Comparison of ENCODE assay signal across 18 cellular contexts in the genomic region with DNA sequence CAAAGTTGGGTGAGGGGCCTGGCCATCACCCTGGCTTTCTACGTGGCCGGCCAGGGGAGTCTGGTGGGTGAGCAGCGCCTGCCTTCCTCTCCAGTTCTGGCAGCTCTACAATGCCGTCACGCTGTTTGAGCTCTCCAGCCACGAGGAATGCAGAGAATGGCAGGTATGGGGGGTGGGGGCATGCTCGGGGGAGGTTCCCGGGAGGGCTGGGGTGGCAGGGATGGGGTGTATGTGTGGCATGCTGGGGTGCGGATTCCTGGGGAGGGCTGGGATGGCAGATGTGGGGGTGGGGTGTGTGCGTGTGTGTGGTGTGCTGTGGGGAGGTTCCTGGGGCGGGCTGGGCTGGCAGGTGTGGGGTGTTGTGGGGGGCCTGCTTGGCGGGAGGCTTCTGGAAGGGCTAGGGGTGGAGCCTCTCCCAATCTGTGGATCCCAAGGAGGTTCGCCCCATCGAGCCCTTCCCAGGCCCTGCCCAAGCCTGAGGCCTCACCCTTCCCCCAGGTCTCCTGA. TPM values are rescaled to one million over a fixed set of nuclear protein-coding genes. Genes with fewer than 3 reads are reported as not detected.
DNase-seq lines count a peak whose midpoint lies in the region; ATAC-seq, FAIRE-seq and TF ChIP-seq lines count a peak whose summit lies in the region.
"Had no signal": no experiment of that assay in that cellular context is flagged by ENCODE, and none has a peak within 500 bp of the region (broad histone marks: within the 10 kb centered on the region; RNA-seq: fewer than 3 reads in every experiment).

No MANE protein-coding gene starts in this region.

- DNase-seq in Right ventricle myocardium inferior (ENCODE audit: missing footprints) = peak; percentile 43
- no peak for DNase-seq in left cardiac atrium
- DNase-seq in GM12878 (ENCODE audit: low read depth, low spot score) = no peak
- DNase-seq in left lung = peak; percentile 59 to 76
- no peak for DNase-seq in urothelium cell line (ENCODE audit: low spot score)
- DNase-seq in H4 (ENCODE audit: low spot score) = no peak
- DNase-seq in mesenteric fat pad (ENCODE audit: low spot score) = no peak
- DNase-seq in GM13976 (ENCODE audit: low spot score) = no peak
- DNase-seq: effector CD4-positive, alpha-beta T cell; GDM1; MG63; NCI-H187; NCI-H526 treated with DMSO at 0.1 percent for 48 hours; Peyer's patch; psoas muscle; T-cell had no signal

- no peak for ATAC-seq in Right ventricle myocardium inferior
- no peak for ATAC-seq in left cardiac atrium
- ATAC-seq in GM12878 = no peak
- ATAC-seq in left lung = peak; percentile 52
- ATAC-seq: activated CD4-positive, CD25-positive, alpha-beta regulatory T cell treated with anti-CD3 and anti-CD28 coated beads, Interleukin-2, amount 50 U/mL, for 24 hours; psoas muscle had no signal

- BruUV-seq in GM12878 (replicated peaks; lab: Mats Ljungman, UMichigan) = no TSS peak

- TF ChIP-seq CTCF in GM12878 (IDR thresholded peaks at IDR 0.05 in 2 of 3, conservative IDR thresholded peaks at IDR 0.05 in 1 of 3; ENCODE audit: control insufficient read depth in 2 of 3, extremely low read depth in 1 of 3, insufficient read depth in 1 of 3, low read depth in 3 of 3, low read length in 3 of 3) = no peak
- no peak for TF ChIP-seq CTCF in left lung (IDR thresholded peaks at IDR 0.05)
- no peak for TF ChIP-seq CTCF in GM13976 (IDR thresholded peaks at IDR 0.05; ENCODE audit: borderline replicate concordance, control extremely low read depth, extremely low read depth, insufficient read depth, missing control alignments)

- H3K79me2 ChIP-seq in GM12878 (ENCODE audit: control insufficient read depth, insufficient read depth, low read length) = no peaks in the 10 kb centered on the region; the same call in 1 of the 2 replicates

- 75% methylated on average over 12 of the region's 14 CpGs for WGBS in GM12878 (ENCODE audit: insufficient coverage, insufficient replicate concordance, low lambda C conversion rate, missing lambda C conversion rate)

- H4K20me1 ChIP-seq in GM12878 (ENCODE audit: control insufficient read depth, insufficient read depth) = no peaks in the 10 kb centered on the region

- RAD21 ChIA-PET in GM12878 (lab: Charles Lee; ENCODE audit: unreplicated experiment) = interaction anchor here (0.6 to 11.5 kb wide), 3 partner anchors 17 to 238 kb away, joined by 3 to 230 read pairs (median 4); a partner anchor contains a TSS

- TF ChIP-seq POLR2A in GM12878 (IDR thresholded peaks at IDR 0.05; ENCODE audit: low read depth, low read length) = 0 out of 2 replicates have a peak, but pooled peaks have one; percentile 15

- H3K4me1 ChIP-seq in GM12878 (ENCODE audit: control insufficient read depth, insufficient read depth, low read length) (peaks cover 7% of the 10 kb centered on the region; the same call in 1 of the 2 replicates), left lung (peaks cover 2 to 16% of the 10 kb centered on the region in 2 donors)
- H3K4me1 ChIP-seq: breast epithelium had no signal

- no peak for TF ChIP-seq EP300 in GM12878 (IDR thresholded peaks at IDR 0.05; ENCODE audit: borderline replicate concordance in 1 of 2, control insufficient read depth in 1 of 2, low read depth in 2 of 2, low read length in 2 of 2)

- H3K4me3 ChIP-seq in GM12878 (no peak overlapping the region), left lung (no peak overlapping the region)
- H3K4me3 ChIP-seq: breast epithelium, MG63, Peyer's patch, psoas muscle had no signal

- no peaks in the 10 kb centered on the region for H3K27me3 ChIP-seq in GM12878 (replicated peaks in 1 of 2; ENCODE audit: control insufficient read depth in 2 of 2, insufficient read depth in 2 of 2, low read length in 1 of 2)
- H3K27me3 ChIP-seq in left lung = no peaks in the 10 kb centered on the region
- H3K27me3 ChIP-seq: breast epithelium, MG63, Peyer's patch had no signal

- peaks cover 13 to 18% of the 10 kb centered on the region in 2 experiments; a peak in 3 of 4 replicates for H3K36me3 ChIP-seq in GM12878 (ENCODE audit: control insufficient read depth in 2 of 2, insufficient read depth in 2 of 2, low read length in 1 of 2)
- peaks cover 0 to 26% of the 10 kb centered on the region in 2 donors for H3K36me3 ChIP-seq in left lung
- H3K36me3 ChIP-seq: breast epithelium, MG63 had no signal

- in situ Hi-C loops in GM12878 (cut with MboI) = no loop called here
- in situ Hi-C loops in GM13976 (cut with MboI; ENCODE audit: low sequenced_read_pairs, unreplicated experiment) = no loop called here

- no peak overlapping the region for H3K27ac ChIP-seq in GM12878 (ENCODE audit: control insufficient read depth, insufficient read depth)
- H3K27ac ChIP-seq in left lung = peak overlapping the region in 1 of 2 donors; percentile 48
- H3K27ac ChIP-seq: breast epithelium, Peyer's patch, psoas muscle had no signal

- no peaks in the 10 kb centered on the region for H3K9me3 ChIP-seq in GM12878 (replicated peaks; ENCODE audit: control insufficient read depth, insufficient read depth, low read length)
- no peaks in the 10 kb centered on the region for H3K9me3 ChIP-seq in left lung
- H3K9me3 ChIP-seq: breast epithelium, MG63, Peyer's patch, psoas muscle had no signal

- no peak overlapping the region for H3K9ac ChIP-seq in GM12878 (ENCODE audit: control insufficient read depth, insufficient read depth, low read length)

- CTCF ChIA-PET in GM12878 (lab: Yijun Ruan, JAX) = interaction anchor here (3.4 to 15.0 kb wide), 2 partner anchors 17 to 78 kb away, joined by 26 to 492 read pairs; a partner anchor contains a TSS

- no peak overlapping the region for H2AFZ ChIP-seq in GM12878 (ENCODE audit: control insufficient read depth, low read depth, low read length)

- no peak overlapping the region for H3K4me2 ChIP-seq in GM12878 (ENCODE audit: control insufficient read depth, insufficient read depth)

- TF ChIP-seq RAD21 in GM12878 (IDR thresholded peaks at IDR 0.05; ENCODE audit: insufficient read depth, low read depth, low read length) = no peak

- intact Hi-C loops in Right ventricle myocardium inferior (cut with DNase I) (loop anchor here (2.0 kb wide), 1 partner anchor 20 kb away; no protein-coding TSS in a partner anchor), left cardiac atrium (cut with DNase I) (loop anchor here (5.0 kb wide), 2 partner anchors 37 to 78 kb away; no protein-coding TSS in a partner anchor), GM12878 (cut with micrococcal nuclease; ENCODE audit: unreplicated experiment) (no loop called here), left lung (cut with DNase I) (loop anchor here in 1 of 2 donors (5.0 kb wide), 1 partner anchor 78 kb away; no protein-coding TSS in a partner anchor)

- POLR2A ChIA-PET in GM12878 (lab: Charles Lee) = no interaction called here

- SMC1A ChIA-PET in GM12878 (lab: Charles Lee; ENCODE audit: uncharacterized antibody, unreplicated experiment) = interaction anchor here (0.6 to 3.7 kb wide), 2 partner anchors 19 to 288 kb away, joined by 3 to 39 read pairs; a partner anchor contains a TSS

- FAIRE-seq in GM12878 (lab: Jason Lieb, UNC) (no peak), urothelium cell line (lab: Jason Lieb, UNC) (peak; percentile 9)

TF ChIP-seq in GM12878, 131 proteins besides CTCF, POLR2A, EP300 and RAD21:
- TF ChIP-seq RAD51 (IDR thresholded peaks at IDR 0.05) (no peak), KDM1A (IDR thresholded peaks at IDR 0.05; ENCODE audit: borderline replicate concordance) (no peak), EGR1 (IDR thresholded peaks at IDR 0.05; ENCODE audit: borderline replicate concordance in 1 of 2, low read depth in 2 of 2, low read length in 2 of 2) (no peak)

RNA-seq across cellular contexts. Expression of a gene that starts 18.5 kb away (rescaled TPM):
- total RNA-seq in Right ventricle myocardium inferior = 47.7 TPM
- total RNA-seq in left cardiac atrium = 10 to 100 TPM; 14.7 to 25.1 TPM
- 111 and 129 TPM in 2 replicates for total RNA-seq in GM12878 (2013; cell fraction: nucleolus; rRNA removed)
- 58.0 and 58.8 TPM in 2 replicates for total RNA-seq in GM12878 (2014; rRNA removed)
- 32.8 and 32.9 TPM in 2 replicates for total RNA-seq in GM12878 (2014; rRNA removed; fragmentation: Illumina TruSeq; extraction: Trizol)
- total RNA-seq in GM12878 (2021) = 72.8 and 78.7 TPM in 2 replicates
- polyA plus RNA-seq in GM12878 (2011; ENCODE audit: low read depth) = 11.6 TPM
- 25.4 and 40.8 TPM in 2 replicates for polyA plus RNA-seq in GM12878 (2011; rRNA removed)
- polyA plus RNA-seq in GM12878 (2011; cell fraction: cytosol; rRNA removed) = 71.0 and 80.5 TPM in 2 replicates
- 76.9 and 97.7 TPM in 2 replicates for polyA plus RNA-seq in GM12878 (2011; cell fraction: nucleus; rRNA removed)
- 38.5 and 51.6 TPM in 2 replicates for polyA plus RNA-seq in GM12878 (2012)
- polyA plus RNA-seq in GM12878 (2014; fragmentation: Illumina TruSeq; extraction: Trizol) = 28.5 and 36.5 TPM in 2 replicates
- 1 to 10 TPM; 6.1 to 6.4 TPM for polyA plus RNA-seq in GM12878 (2014; fragmentation: Nextera tagmentation; extraction: Ambion mirVana)
- 66.1 and 75.8 TPM in 2 replicates for polyA plus RNA-seq in GM12878 (2014; rRNA removed)
- polyA plus RNA-seq in GM12878 (2016; fragmentation: Nextera tagmentation; extraction: Ambion mirVana) = 10 to 100 TPM; 38.9 to 40.5 TPM
- polyA minus RNA-seq in GM12878 (2011; rRNA and poly(A)+ RNA removed) = 45.1 and 66.7 TPM in 2 replicates
- polyA minus RNA-seq in GM12878 (2011; cell fraction: cytosol; rRNA and poly(A)+ RNA removed) = 58.2 and 58.8 TPM in 2 replicates
- 35.3 and 53.2 TPM in 2 replicates for polyA minus RNA-seq in GM12878 (2011; cell fraction: nucleus; rRNA and poly(A)+ RNA removed)
- 10 to 100 TPM; 37.6 to 48.3 TPM for total RNA-seq in left lung
- 0.99 and 3.3 TPM in 2 replicates for total RNA-seq in H4 (2014; rRNA removed; shearing (Covaris generic))
- 6.1 TPM for total RNA-seq in mesenteric fat pad

RNA-seq across cellular contexts. Expression of a gene that starts 28.8 kb away (rescaled TPM):
- total RNA-seq in Right ventricle myocardium inferior (8.0 TPM), left cardiac atrium (10 to 100 TPM in 1 of 2 donors, 1 to 10 TPM in 1; 9.3 to 11.9 TPM), GM12878 (2014; rRNA removed) (1.8 and 2.1 TPM in 2 replicates), GM12878 (2014; rRNA removed; fragmentation: Illumina TruSeq; extraction: Trizol) (1.3 TPM in 2 replicates), GM12878 (2021) (15.5 and 17.3 TPM in 2 replicates), left lung (10 to 100 TPM; 18.9 to 23.4 TPM), mesenteric fat pad (20.7 TPM)
- total RNA-seq in GM12878 (2013; cell fraction: nucleolus; rRNA removed) = 8.1 and 10.1 TPM in 2 replicates
- polyA plus RNA-seq in GM12878 (2011; ENCODE audit: low read depth) = 2.0 TPM
- polyA plus RNA-seq in GM12878 (2011; rRNA removed) (0.27 and 0.50 TPM in 2 replicates), GM12878 (2014; fragmentation: Illumina TruSeq; extraction: Trizol) (1.7 and 3.6 TPM in 2 replicates), GM12878 (2014; fragmentation: Nextera tagmentation; extraction: Ambion mirVana) (1 to 10 TPM in 1 of 2 experiments, under 1 TPM in 1; 0.53 to 1.7 TPM), GM12878 (2014; rRNA removed) (4.9 and 7.5 TPM in 2 replicates), GM12878 (2016; fragmentation: Nextera tagmentation; extraction: Ambion mirVana) (1 to 10 TPM; 1.2 to 1.5 TPM)
- polyA plus RNA-seq in GM12878 (2011; cell fraction: cytosol; rRNA removed) = 0.67 and 0.76 TPM in 2 replicates
- polyA plus RNA-seq in GM12878 (2011; cell fraction: nucleus; rRNA removed) = 3.1 and 6.2 TPM in 2 replicates
- polyA plus RNA-seq in GM12878 (2012) = 4.3 and 5.9 TPM in 2 replicates
- 1.3 and 1.4 TPM in 2 replicates for polyA minus RNA-seq in GM12878 (2011; rRNA and poly(A)+ RNA removed)
- 2.3 and 3.3 TPM in 2 replicates for polyA minus RNA-seq in GM12878 (2011; cell fraction: cytosol; rRNA and poly(A)+ RNA removed)
- 1.6 and 3.5 TPM in 2 replicates for polyA minus RNA-seq in GM12878 (2011; cell fraction: nucleus; rRNA and poly(A)+ RNA removed)
- total RNA-seq in H4 (2014; rRNA removed; shearing (Covaris generic)) = 1.2 and 2.1 TPM in 2 replicates

Comparison
In these comparisons a context has a peak if more than half of its experiments do, and no peak if none do; other contexts are left out.
1. DNase-seq: peak in Right ventricle myocardium inferior (single experiment) and left lung (2 of 2); none in left cardiac atrium (single experiment), GM12878 (single experiment), urothelium cell line (single experiment), H4 (single experiment), mesenteric fat pad (single experiment) and GM13976 (single experiment).